In the genomic region with DNA sequence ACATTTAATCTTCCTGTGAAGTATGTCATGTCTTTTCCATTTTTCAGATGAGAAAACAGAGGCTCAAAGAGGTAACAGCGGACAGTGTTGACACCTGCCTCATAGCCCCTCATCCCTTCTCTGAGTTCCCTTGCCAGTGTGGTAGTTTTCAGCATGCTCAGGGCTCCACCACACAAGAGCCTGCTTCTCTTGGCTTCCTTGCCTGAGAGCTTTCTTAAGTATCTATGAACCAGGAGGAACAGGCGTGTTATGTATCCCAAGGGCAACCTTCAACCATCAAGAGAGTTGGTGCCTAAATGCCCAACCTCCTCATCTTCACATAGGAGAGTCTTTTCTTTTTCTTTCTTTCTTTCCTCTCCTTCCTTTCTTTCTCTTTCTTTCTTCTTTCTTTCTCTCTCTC, we compare ENCODE assay signal across 27 cellular contexts. TPM values are rescaled to one million over a fixed set of nuclear protein-coding genes. Genes with fewer than 3 reads are reported as not detected.
"Had no signal": no experiment of that assay in that cellular context is flagged by ENCODE, and none has a peak within 500 bp of the region (broad histone marks: within the 10 kb centered on the region; RNA-seq: fewer than 3 reads in every experiment).

No MANE protein-coding gene starts in this region.

- H3K4me1 ChIP-seq: colonic mucosa had no signal

- ATAC-seq: activated CD4-positive, alpha-beta T cell treated with anti-CD3 and anti-CD28 coated beads for 36 hours; activated CD4-positive, CD25-positive, alpha-beta regulatory T cell treated with anti-CD3 and anti-CD28 coated beads, Interleukin-2, amount 50 U/mL, for 24 hours; activated CD8-positive, alpha-beta T cell treated with anti-CD3 and anti-CD28 coated beads, Interleukin-2, amount 10 ng/mL, durations not matched to agents 7 days and 5 days; PC-3 had no signal

- H3K27ac ChIP-seq: ascending aorta, cardiac muscle cell, colonic mucosa, Peyer's patch had no signal

- H3K9me3 ChIP-seq: ascending aorta, colonic mucosa, Peyer's patch had no signal

- H3K36me3 ChIP-seq: ascending aorta, cardiac muscle cell, colonic mucosa, Peyer's patch had no signal

- H3K27me3 ChIP-seq: ascending aorta, cardiac muscle cell, colonic mucosa, Peyer's patch had no signal

- H3K4me3 ChIP-seq: ascending aorta, cardiac muscle cell, colonic mucosa, Peyer's patch had no signal

- DNase-seq: activated CD4-positive, alpha-beta T cell treated with anti-CD3 and anti-CD28 coated beads, Interleukin-2, amount 10 ng/mL, durations not matched to agents 7 days and 5 days; activated CD4-positive, alpha-beta T cell treated with anti-CD3 and anti-CD28 coated beads, Interleukin-2, amount 50 U/mL, for 48 hours; activated CD8-positive, alpha-beta T cell treated with anti-CD3 and anti-CD28 coated beads, Interleukin-2, amount 10 ng/mL, durations not matched to agents 7 days and 5 days; activated gamma-delta T cell; activated naive CD4-positive, alpha-beta T cell treated with Interleukin-2 at 50 U/mL for 16 hours; activated naive CD8-positive, alpha-beta T cell treated with anti-CD3 and anti-CD28 coated beads, Interleukin-2, amount 10 ng/mL, durations not matched to agents 7 days and 5 days; activated T-cell treated with anti-CD3 and anti-CD28 coated beads, Interleukin-2, amount 50 U/mL, for 24 hours; amygdala; colonic mucosa; NCI-H1092; NCI-H1436 treated with DMSO at 0.1 percent for 48 hours; NCI-H187; NCI-H2029 treated with DMSO at 0.1 percent for 48 hours; NCI-H2107; NCI-H226; NCI-H446 treated with DMSO at 0.1 percent for 48 hours; NCI-H524 treated with DMSO at 0.1 percent for 48 hours; NCI-H748 treated with DMSO at 0.1 percent for 48 hours; NK-92 treated with Interleukin-12 subunit alpha and Interleukin-12 subunit beta, amount 100 ng/mL, for 24 hours; Peyer's patch; SHP77 treated with DMSO at 0.1 percent for 48 hours had no signal

RNA-seq across cellular contexts. Expression of a gene that starts 17.8 kb away (rescaled TPM):
- total RNA-seq: activated CD4-positive, alpha-beta T cell treated with anti-CD3 and anti-CD28 coated beads for 36 hours; activated CD4-positive, alpha-beta T cell treated with anti-CD3 and anti-CD28 coated beads, Interleukin-2, amount 10 ng/mL, durations not matched to agents 7 days and 5 days; activated CD8-positive, alpha-beta T cell treated with anti-CD3 and anti-CD28 coated beads, Interleukin-2, amount 10 ng/mL, durations not matched to agents 7 days and 5 days; activated naive CD8-positive, alpha-beta T cell treated with anti-CD3 and anti-CD28 coated beads, Interleukin-2, amount 10 ng/mL, durations not matched to agents 7 days and 5 days; activated T-helper 2 cell treated with anti-CD3 and anti-CD28 coated beads, Interferon-gamma antibody, Interleukin-2, Interleukin-4, amounts not matched to agents 10 μg/mL and 5 μg/mL and 100 μg/mL, durations not matched to agents 14 hours and 24 hours and 36 hours; Peyer's patch had no signal

RNA-seq across cellular contexts. Expression of a gene that starts 42.2 kb away (rescaled TPM):
- total RNA-seq: activated CD4-positive, alpha-beta T cell treated with anti-CD3 and anti-CD28 coated beads for 36 hours; activated CD4-positive, alpha-beta T cell treated with anti-CD3 and anti-CD28 coated beads, Interleukin-2, amount 10 ng/mL, durations not matched to agents 7 days and 5 days; activated CD8-positive, alpha-beta T cell treated with anti-CD3 and anti-CD28 coated beads, Interleukin-2, amount 10 ng/mL, durations not matched to agents 7 days and 5 days; activated naive CD8-positive, alpha-beta T cell treated with anti-CD3 and anti-CD28 coated beads, Interleukin-2, amount 10 ng/mL, durations not matched to agents 7 days and 5 days; activated T-helper 2 cell treated with anti-CD3 and anti-CD28 coated beads, Interferon-gamma antibody, Interleukin-2, Interleukin-4, amounts not matched to agents 10 μg/mL and 5 μg/mL and 100 μg/mL, durations not matched to agents 14 hours and 24 hours and 36 hours; ascending aorta had no signal
